ENCODE assay signal across 20 cellular contexts in the genomic region with DNA sequence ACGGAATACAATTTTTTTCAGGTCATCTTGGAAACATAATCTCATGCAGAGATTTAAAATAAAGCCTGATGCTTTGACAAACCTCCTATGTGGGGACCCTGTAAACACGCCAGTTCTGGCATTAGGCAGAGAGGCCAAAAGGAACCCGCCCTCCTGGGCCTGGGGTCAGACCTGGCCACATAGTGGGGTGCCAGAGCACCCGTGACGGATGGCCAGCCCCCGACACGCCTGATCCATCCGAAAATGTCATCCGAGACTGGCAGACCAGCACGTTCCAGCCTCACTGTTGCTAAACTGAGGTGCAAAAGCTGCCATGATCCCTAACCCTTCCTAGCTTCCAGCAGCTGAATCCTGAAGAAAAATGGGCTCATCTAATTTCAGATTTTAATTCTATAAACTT.
DNase-seq lines count a peak whose midpoint lies in the region; ATAC-seq and TF ChIP-seq lines count a peak whose summit lies in the region.
"Had no signal": no experiment of that assay in that cellular context is flagged by ENCODE, and none has a peak within 500 bp of the region (broad histone marks: within the 10 kb centered on the region; RNA-seq: fewer than 3 reads in every experiment).

No MANE protein-coding gene starts in this region.

- peak; percentile 17 for DNase-seq in activated CD8-positive, alpha-beta memory T cell treated with anti-CD3 and anti-CD28 coated beads, Interleukin-2, amount 50 U/mL, for 48 hours
- no peak for DNase-seq in activated CD8-positive, alpha-beta memory T cell treated with anti-CD3 and anti-CD28 coated beads, Interleukin-2, amount 50 U/mL, for 4 hours
- peak; percentile 59 for DNase-seq in coronary artery (ENCODE audit: low spot score)
- DNase-seq in neuronal stem cell (ENCODE audit: low spot score): no peak
- DNase-seq in stomach: peak; percentile 10
- no peak for DNase-seq in PC-9
- no peak for DNase-seq in activated naive CD8-positive, alpha-beta T cell treated with anti-CD3 and anti-CD28 coated beads, Interleukin-2, amount 50 U/mL, for 24 hours
- DNase-seq: CD8-positive, alpha-beta T cell; DMS 273 treated with DMSO at 0.1 percent for 48 hours; DMS53; DND-41; EL; GM23248; IMR-90 had no signal

- no peaks in the 10 kb centered on the region for H3F3A ChIP-seq in PC-9 (ENCODE audit: insufficient read depth, low read depth)

- H3K4ac ChIP-seq in neuronal stem cell (ENCODE audit: low read length): no peak overlapping the region

- H3K27ac ChIP-seq in coronary artery: no peak overlapping the region
- no peak overlapping the region for H3K27ac ChIP-seq in neuronal stem cell (replicated peaks; ENCODE audit: low read length)
- H3K27ac ChIP-seq in stomach: no peak overlapping the region
- no peak overlapping the region for H3K27ac ChIP-seq in PC-9
- H3K27ac ChIP-seq: BLaER1 treated with 17β-estradiol and CSF1 and Interleukin-3, amounts not matched to agents 10 nM and 100 nM; GM23248; HL-60 had no signal

- H3K27me3 Mint-ChIP-seq in activated naive CD8-positive, alpha-beta T cell treated with anti-CD3 and anti-CD28 coated beads, Interleukin-2, amount 50 U/mL, for 24 hours: peaks cover under 1% of the 10 kb centered on the region
- H3K27me3 Mint-ChIP-seq: B cell had no signal

- no peak overlapping the region for H3K4me3 Mint-ChIP-seq in activated naive CD8-positive, alpha-beta T cell treated with anti-CD3 and anti-CD28 coated beads, Interleukin-2, amount 50 U/mL, for 24 hours
- H3K4me3 Mint-ChIP-seq: B cell; CD8-positive, alpha-beta T cell had no signal

- no peak overlapping the region for H2AK5ac ChIP-seq in neuronal stem cell (ENCODE audit: low read depth, low read length)

- H3K4me1 Mint-ChIP-seq in activated naive CD8-positive, alpha-beta T cell treated with anti-CD3 and anti-CD28 coated beads, Interleukin-2, amount 50 U/mL, for 24 hours: no peaks in the 10 kb centered on the region
- H3K4me1 Mint-ChIP-seq: B cell had no signal

- peaks cover 3% of the 10 kb centered on the region for H3K79me1 ChIP-seq in neuronal stem cell (ENCODE audit: low read depth, low read length)

- H2AFZ ChIP-seq in neuronal stem cell (ENCODE audit: low read length) (no peak overlapping the region), PC-9 (no peak overlapping the region)
- H2AFZ ChIP-seq: GM23248 had no signal

- H3K27me3 ChIP-seq in neuronal stem cell (ENCODE audit: control insufficient read depth in 3 of 3, insufficient read depth in 3 of 3, low read depth in 1 of 3, low read length in 3 of 3): no peaks in the 10 kb centered on the region
- peaks cover 0 to 19% (median 0%) of the 10 kb centered on the region in 3 donors for H3K27me3 ChIP-seq in stomach
- H3K27me3 ChIP-seq in PC-9 (ENCODE audit: insufficient read depth, low read depth): peaks cover 43% of the 10 kb centered on the region
- H3K27me3 ChIP-seq: BLaER1 treated with 17β-estradiol and CSF1 and Interleukin-3, amounts not matched to agents 10 nM and 100 nM had no signal

- no peaks in the 10 kb centered on the region for H3K36me3 Mint-ChIP-seq in activated naive CD8-positive, alpha-beta T cell treated with anti-CD3 and anti-CD28 coated beads, Interleukin-2, amount 50 U/mL, for 24 hours (ENCODE audit: low read depth)
- H3K36me3 Mint-ChIP-seq: CD8-positive, alpha-beta T cell had no signal

- ATAC-seq in GM19463 (IDR thresholded peaks at IDR 0.05; ENCODE audit: unreplicated experiment): no peak
- ATAC-seq in activated naive CD8-positive, alpha-beta T cell treated with anti-CD3 and anti-CD28 coated beads, Interleukin-2, amount 50 U/mL, for 24 hours: no peak
- ATAC-seq: CD8-positive, alpha-beta T cell; GM12878 had no signal

- no peaks in the 10 kb centered on the region for H3K79me2 ChIP-seq in PC-9 (ENCODE audit: low read depth)

- no peak overlapping the region for H2BK12ac ChIP-seq in neuronal stem cell (ENCODE audit: low read length)

- POLR2A ChIA-PET in PC-9 (lab: Charles Lee; ENCODE audit: unreplicated experiment): no interaction called here

- CTCF ChIA-PET in PC-9 (lab: Charles Lee): no interaction called here

- no peak overlapping the region for H3K23ac ChIP-seq in neuronal stem cell (ENCODE audit: low read depth, low read length, poor library complexity)

- no peaks in the 10 kb centered on the region for H3K9me3 Mint-ChIP-seq in activated naive CD8-positive, alpha-beta T cell treated with anti-CD3 and anti-CD28 coated beads, Interleukin-2, amount 50 U/mL, for 24 hours

- no peak overlapping the region for H3K4me2 ChIP-seq in neuronal stem cell (ENCODE audit: insufficient read depth, low read length, poor library complexity, severe bottlenecking)
- no peak overlapping the region for H3K4me2 ChIP-seq in PC-9
- H3K4me2 ChIP-seq: BLaER1 treated with 17β-estradiol and CSF1 and Interleukin-3, amounts not matched to agents 10 nM and 100 nM had no signal

- no peak overlapping the region for H3K27ac Mint-ChIP-seq in activated naive CD8-positive, alpha-beta T cell treated with anti-CD3 and anti-CD28 coated beads, Interleukin-2, amount 50 U/mL, for 24 hours
- H3K27ac Mint-ChIP-seq: B cell; CD8-positive, alpha-beta T cell had no signal

- no peaks in the 10 kb centered on the region; the same call in 1 of the 2 replicates for H3K9me2 ChIP-seq in PC-9 (ENCODE audit: insufficient read depth)

- no peak for TF ChIP-seq CTCF in coronary artery (IDR thresholded peaks at IDR 0.05)
- TF ChIP-seq CTCF in stomach (IDR thresholded peaks at IDR 0.05): no peak
- no peak for TF ChIP-seq CTCF in PC-9 (conservative IDR thresholded peaks at IDR 0.05)

- no peak overlapping the region for H3K14ac ChIP-seq in neuronal stem cell (ENCODE audit: low read length)

- H3K9ac ChIP-seq in neuronal stem cell (ENCODE audit: low read depth, low read length, poor library complexity): peak overlapping the region; percentile 60
- H3K9ac ChIP-seq: BLaER1 treated with 17β-estradiol and CSF1 and Interleukin-3, amounts not matched to agents 10 nM and 100 nM; GM23248 had no signal

- no peaks in the 10 kb centered on the region for H4K20me1 ChIP-seq in PC-9 (ENCODE audit: insufficient read depth)
- H4K20me1 ChIP-seq: BLaER1 treated with 17β-estradiol and CSF1 and Interleukin-3, amounts not matched to agents 10 nM and 100 nM had no signal

- H3K36me3 ChIP-seq in neuronal stem cell (replicated peaks in 1 of 2; ENCODE audit: control insufficient read depth in 2 of 2, insufficient read depth in 2 of 2, low read length in 2 of 2) (no peaks in the 10 kb centered on the region), stomach (no peaks in the 10 kb centered on the region), PC-9 (ENCODE audit: low read depth) (no peaks in the 10 kb centered on the region)
- H3K36me3 ChIP-seq: BLaER1 treated with 17β-estradiol and CSF1 and Interleukin-3, amounts not matched to agents 10 nM and 100 nM; HAP-1 had no signal

- no TSS peak for BruUV-seq in PC-9 (replicated peaks; lab: Mats Ljungman, UMichigan)

- no peaks in the 10 kb centered on the region for H3K4me1 ChIP-seq in neuronal stem cell (ENCODE audit: control insufficient read depth in 2 of 2, insufficient read depth in 1 of 2, low read depth in 1 of 2, low read length in 2 of 2)
- H3K4me1 ChIP-seq in stomach: no peaks in the 10 kb centered on the region
- no peaks in the 10 kb centered on the region for H3K4me1 ChIP-seq in PC-9 (replicated peaks; ENCODE audit: insufficient read depth)
- H3K4me1 ChIP-seq: HAP-1 had no signal

- H2BK15ac ChIP-seq in neuronal stem cell (ENCODE audit: low read length): no peak overlapping the region

- no peak overlapping the region for H4K91ac ChIP-seq in neuronal stem cell (ENCODE audit: low read depth, low read length, poor library complexity)

- intact Hi-C loops in stomach (cut with DNase I; ENCODE audit: low total_unique reads): no loop called here
- intact Hi-C loops in PC-9 (cut with micrococcal nuclease; ENCODE audit: unreplicated experiment): no loop called here

- no peak overlapping the region for H3K4me3 ChIP-seq in coronary artery
- no peak overlapping the region for H3K4me3 ChIP-seq in neuronal stem cell (ENCODE audit: low read length in 2 of 2)
- no peak overlapping the region for H3K4me3 ChIP-seq in stomach
- H3K4me3 ChIP-seq in PC-9: no peak overlapping the region
- H3K4me3 ChIP-seq: BLaER1 treated with 17β-estradiol and CSF1 and Interleukin-3, amounts not matched to agents 10 nM and 100 nM; GM12878; GM23248; HAP-1 had no signal

- H3K18ac ChIP-seq in neuronal stem cell (ENCODE audit: low read length): peak overlapping the region; percentile 74

- no peak for TF ChIP-seq POLR2A in stomach (IDR thresholded peaks at IDR 0.05)

- H4K8ac ChIP-seq in neuronal stem cell (ENCODE audit: low read depth, low read length): no peak overlapping the region

- no peak overlapping the region for H2BK5ac ChIP-seq in neuronal stem cell (ENCODE audit: low read length)

- H2BK120ac ChIP-seq in neuronal stem cell (ENCODE audit: low read depth, low read length): no peak overlapping the region

- H3K9me3 ChIP-seq in neuronal stem cell (replicated peaks in 1 of 2; ENCODE audit: control insufficient read depth in 2 of 2, insufficient read depth in 1 of 2, low read depth in 1 of 2, low read length in 2 of 2): no peaks in the 10 kb centered on the region
- H3K9me3 ChIP-seq in stomach: peaks cover 0 to 12% (median 3%) of the 10 kb centered on the region in 4 donors
- no peaks in the 10 kb centered on the region for H3K9me3 ChIP-seq in PC-9 (ENCODE audit: insufficient read depth, low read depth)
- H3K9me3 ChIP-seq: HAP-1 had no signal

- TF ChIP-seq EP300 in stomach (IDR thresholded peaks at IDR 0.05): no peak

- no CpG with 5 or more reads among the region's 10 CpGs for WGBS in neuronal stem cell (ENCODE audit: extremely low coverage in 2 of 2, insufficient read length in 2 of 2, insufficient replicate concordance in 1 of 2), 2 donors
- 69 to 84% (median 78%) methylated on average over 10 of the region's 10 CpGs for WGBS in stomach, 5 donors

Comparison
In these comparisons a context has a peak if more than half of its experiments do, and no peak if none do; other contexts are left out.
1. DNase-seq: peak in activated CD8-positive, alpha-beta memory T cell treated with anti-CD3 and anti-CD28 coated beads, Interleukin-2, amount 50 U/mL, for 48 hours (single experiment), coronary artery (single experiment) and stomach (single experiment); none in activated CD8-positive, alpha-beta memory T cell treated with anti-CD3 and anti-CD28 coated beads, Interleukin-2, amount 50 U/mL, for 4 hours (single experiment), neuronal stem cell (single experiment), PC-9 (0 of 2) and activated naive CD8-positive, alpha-beta T cell treated with anti-CD3 and anti-CD28 coated beads, Interleukin-2, amount 50 U/mL, for 24 hours (single experiment).